ENCODE assay signal across 1 cellular context in the genomic region with DNA sequence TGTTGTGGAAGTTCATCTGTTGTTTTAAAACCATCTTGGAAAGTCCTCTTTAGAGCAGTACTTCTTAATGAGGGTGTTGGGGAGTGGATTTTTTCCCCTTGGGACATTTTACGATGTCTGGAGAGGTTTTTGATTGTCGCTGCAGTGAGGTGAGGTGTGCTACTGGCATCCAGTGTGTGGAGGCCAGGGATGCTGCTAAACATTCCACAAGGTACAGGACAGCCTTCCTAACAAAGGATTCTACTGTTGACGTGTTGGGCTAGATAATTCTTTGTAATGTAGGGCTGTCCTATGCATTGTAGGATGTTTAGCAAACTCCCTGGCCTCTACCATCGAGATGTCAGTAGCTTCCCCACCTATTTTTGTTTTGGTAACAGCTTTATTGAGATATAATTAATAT.
TF ChIP-seq lines count a peak whose summit lies in the region.

No MANE protein-coding gene starts in this region.

TF ChIP-seq in HepG2, 621 proteins besides CTCF, POLR2A, EP300 and RAD21 (continued from another document):
- TF ChIP-seq KDM2A (CRISPR knock-in tag; IDR thresholded peaks at IDR 0.05; ENCODE audit: borderline replicate concordance, low read depth) (no peak), POLR2AphosphoS5 (IDR thresholded peaks at IDR 0.05; ENCODE audit: low read depth, low read length) (no peak), MED1 (CRISPR knock-in tag; IDR thresholded peaks at IDR 0.05) (no peak), PHB2 (IDR thresholded peaks at IDR 0.05; ENCODE audit: partially characterized antibody) (no peak), NCOA1 (CRISPR knock-in tag; IDR thresholded peaks at IDR 0.05) (no peak), ZNF678 (CRISPR knock-in tag; IDR thresholded peaks at IDR 0.05) (no peak), TAF15 (IDR thresholded peaks at IDR 0.05; ENCODE audit: low read depth, low read length, poor library complexity, severe bottlenecking) (no peak), BHLHE40 (IDR thresholded peaks at IDR 0.05; ENCODE audit: low read length) (no peak), ZNF430 (CRISPR knock-in tag; IDR thresholded peaks at IDR 0.05) (no peak), MATR3 (CRISPR knock-in tag; IDR thresholded peaks at IDR 0.05) (no peak), NFYB (CRISPR knock-in tag; IDR thresholded peaks at IDR 0.05) (no peak)
- TF ChIP-seq, protein P1, sequence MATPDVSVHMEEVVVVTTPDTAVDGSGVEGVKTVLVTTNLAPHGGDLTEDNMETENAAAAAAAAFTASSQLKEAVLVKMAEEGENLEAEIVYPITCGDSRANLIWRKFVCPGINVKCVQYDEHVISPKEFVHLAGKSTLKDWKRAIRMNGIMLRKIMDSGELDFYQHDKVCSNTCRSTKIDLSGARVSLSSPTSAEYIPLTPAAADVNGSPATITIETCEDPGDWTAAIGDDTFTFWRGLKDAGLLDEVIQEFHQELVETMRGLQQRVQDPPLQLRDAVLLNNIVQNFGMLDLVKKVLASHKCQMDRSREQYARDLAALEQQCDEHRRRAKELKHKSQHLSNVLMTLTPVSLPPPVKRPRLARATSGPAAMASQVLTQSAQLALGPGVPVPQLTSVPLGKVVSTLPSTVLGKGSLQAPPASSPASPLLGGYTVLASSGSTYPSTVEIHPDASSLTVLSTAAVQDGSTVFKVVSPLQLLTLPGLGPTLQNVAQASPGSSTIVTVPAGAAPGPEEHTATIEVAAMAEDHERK (CRISPR knock-in tag; IDR thresholded peaks at IDR 0.05; ENCODE audit: low read depth) = no peak
- TF ChIP-seq, protein P2, sequence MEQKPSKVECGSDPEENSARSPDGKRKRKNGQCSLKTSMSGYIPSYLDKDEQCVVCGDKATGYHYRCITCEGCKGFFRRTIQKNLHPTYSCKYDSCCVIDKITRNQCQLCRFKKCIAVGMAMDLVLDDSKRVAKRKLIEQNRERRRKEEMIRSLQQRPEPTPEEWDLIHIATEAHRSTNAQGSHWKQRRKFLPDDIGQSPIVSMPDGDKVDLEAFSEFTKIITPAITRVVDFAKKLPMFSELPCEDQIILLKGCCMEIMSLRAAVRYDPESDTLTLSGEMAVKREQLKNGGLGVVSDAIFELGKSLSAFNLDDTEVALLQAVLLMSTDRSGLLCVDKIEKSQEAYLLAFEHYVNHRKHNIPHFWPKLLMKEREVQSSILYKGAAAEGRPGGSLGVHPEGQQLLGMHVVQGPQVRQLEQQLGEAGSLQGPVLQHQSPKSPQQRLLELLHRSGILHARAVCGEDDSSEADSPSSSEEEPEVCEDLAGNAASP (CRISPR knock-in tag; IDR thresholded peaks at IDR 0.05; ENCODE audit: borderline replicate concordance) = no peak
- TF ChIP-seq, protein P3, sequence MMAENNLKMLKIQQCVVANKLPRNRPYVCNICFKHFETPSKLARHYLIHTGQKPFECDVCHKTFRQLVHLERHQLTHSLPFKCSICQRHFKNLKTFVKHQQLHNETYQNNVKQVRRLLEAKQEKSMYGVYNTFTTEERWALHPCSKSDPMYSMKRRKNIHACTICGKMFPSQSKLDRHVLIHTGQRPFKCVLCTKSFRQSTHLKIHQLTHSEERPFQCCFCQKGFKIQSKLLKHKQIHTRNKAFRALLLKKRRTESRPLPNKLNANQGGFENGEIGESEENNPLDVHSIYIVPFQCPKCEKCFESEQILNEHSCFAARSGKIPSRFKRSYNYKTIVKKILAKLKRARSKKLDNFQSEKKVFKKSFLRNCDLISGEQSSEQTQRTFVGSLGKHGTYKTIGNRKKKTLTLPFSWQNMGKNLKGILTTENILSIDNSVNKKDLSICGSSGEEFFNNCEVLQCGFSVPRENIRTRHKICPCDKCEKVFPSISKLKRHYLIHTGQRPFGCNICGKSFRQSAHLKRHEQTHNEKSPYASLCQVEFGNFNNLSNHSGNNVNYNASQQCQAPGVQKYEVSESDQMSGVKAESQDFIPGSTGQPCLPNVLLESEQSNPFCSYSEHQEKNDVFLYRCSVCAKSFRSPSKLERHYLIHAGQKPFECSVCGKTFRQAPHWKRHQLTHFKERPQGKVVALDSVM (CRISPR knock-in tag; IDR thresholded peaks at IDR 0.05) = no peak
- TF ChIP-seq, protein P4, sequence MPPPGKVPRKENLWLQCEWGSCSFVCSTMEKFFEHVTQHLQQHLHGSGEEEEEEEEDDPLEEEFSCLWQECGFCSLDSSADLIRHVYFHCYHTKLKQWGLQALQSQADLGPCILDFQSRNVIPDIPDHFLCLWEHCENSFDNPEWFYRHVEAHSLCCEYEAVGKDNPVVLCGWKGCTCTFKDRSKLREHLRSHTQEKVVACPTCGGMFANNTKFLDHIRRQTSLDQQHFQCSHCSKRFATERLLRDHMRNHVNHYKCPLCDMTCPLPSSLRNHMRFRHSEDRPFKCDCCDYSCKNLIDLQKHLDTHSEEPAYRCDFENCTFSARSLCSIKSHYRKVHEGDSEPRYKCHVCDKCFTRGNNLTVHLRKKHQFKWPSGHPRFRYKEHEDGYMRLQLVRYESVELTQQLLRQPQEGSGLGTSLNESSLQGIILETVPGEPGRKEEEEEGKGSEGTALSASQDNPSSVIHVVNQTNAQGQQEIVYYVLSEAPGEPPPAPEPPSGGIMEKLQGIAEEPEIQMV (CRISPR knock-in tag; IDR thresholded peaks at IDR 0.05; ENCODE audit: low read depth) = no peak
